In the genomic region with DNA sequence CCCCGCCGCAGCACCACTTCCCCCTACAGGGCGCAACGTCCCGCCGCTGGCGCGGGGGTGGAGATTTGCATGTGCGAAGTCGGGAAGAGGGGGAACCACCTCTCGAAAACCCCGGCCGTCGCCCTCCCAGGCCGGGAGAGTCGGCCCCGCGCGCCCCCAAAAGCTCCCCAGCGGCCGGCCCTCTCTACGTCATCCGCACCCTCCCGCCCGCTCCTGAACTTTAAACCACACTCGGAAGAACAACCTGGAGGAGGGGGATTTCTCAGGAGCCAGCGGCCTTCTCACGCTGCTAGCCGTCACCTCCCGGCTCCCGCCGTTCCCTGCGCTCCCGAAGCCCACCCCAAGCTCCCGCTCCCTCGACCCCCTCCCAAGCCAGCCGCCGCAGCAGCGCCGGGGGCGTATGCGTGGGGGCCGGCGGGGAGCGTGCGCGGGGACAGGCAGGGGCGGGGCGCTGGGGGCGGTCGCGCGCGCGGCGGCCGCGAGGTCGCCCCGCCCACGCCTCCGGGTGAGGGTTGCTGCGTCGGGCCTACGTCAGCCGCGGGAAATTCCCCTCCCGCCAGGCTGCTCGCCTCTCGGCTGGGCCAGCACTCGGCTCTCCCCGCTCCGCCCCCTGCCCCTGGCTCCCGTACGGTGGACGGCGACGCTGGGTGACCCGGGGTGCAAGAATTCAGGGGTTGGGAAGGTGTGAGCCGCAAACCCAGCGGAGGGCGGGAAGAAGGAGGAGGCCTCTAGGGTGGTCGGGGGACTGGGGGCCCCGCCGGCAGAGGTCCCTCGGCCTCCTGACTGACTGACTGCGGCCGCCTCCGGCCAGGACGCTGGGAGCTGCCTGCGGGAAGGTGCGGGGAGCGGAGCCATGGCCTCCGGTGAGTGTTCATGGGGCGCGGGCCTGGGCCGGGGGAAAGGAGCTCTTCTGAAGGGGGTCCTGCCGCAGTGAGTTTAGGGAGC, we compare ENCODE assay signal across 8 cellular contexts. TPM values are rescaled to one million over a fixed set of nuclear protein-coding genes. Genes with fewer than 3 reads are reported as not detected.
DNase-seq lines count a peak whose midpoint lies in the region; TF ChIP-seq lines count a peak whose summit lies in the region.

A gene (plus strand): TSS at position 587 of the 945 bp plus-strand sequence. CDS start 267 bp downstream, at position 854.

- H3K4me2 ChIP-seq in Loucy (ENCODE audit: low read depth, low read length, poor library complexity, severe bottlenecking): peak within 1 kb of the TSS; percentile 93

- no peak for TF ChIP-seq CTCF in Loucy (conservative IDR thresholded peaks at IDR 0.05; ENCODE audit: low read length)

- H2AFZ ChIP-seq in Loucy (ENCODE audit: low read length) (peak within 1 kb of the TSS; percentile 97), neuron (ENCODE audit: low read depth, low read length) (peak within 1 kb of the TSS; percentile 99)

- peaks cover 32% of the 10 kb centered on the region for H4K20me1 ChIP-seq in Loucy (ENCODE audit: insufficient read depth, low read length, poor library complexity, severe bottlenecking)

- H3K4me3 ChIP-seq in H7 (ENCODE audit: insufficient read depth, low read depth, low read length): peak within 1 kb of the TSS; percentile 88
- peak within 1 kb of the TSS; percentile 81 for H3K4me3 ChIP-seq in Loucy (ENCODE audit: low read length, poor library complexity, severe bottlenecking)
- H3K4me3 ChIP-seq in SJCRH30: peak within 1 kb of the TSS; percentile 98
- H3K4me3 ChIP-seq in neuron (ENCODE audit: low read length): peak within 1 kb of the TSS; percentile 97

- H3K9ac ChIP-seq in Loucy (ENCODE audit: low read depth, low read length, poor library complexity, severe bottlenecking): peak within 1 kb of the TSS; percentile 92

- peak within 1 kb of the TSS; percentile 75 for H3K27ac ChIP-seq in SJCRH30

- H3K9me3 ChIP-seq in Loucy (ENCODE audit: insufficient read depth, low read depth, low read length): no peaks in the 10 kb centered on the region
- no peaks in the 10 kb centered on the region for H3K9me3 ChIP-seq in SJCRH30 (replicated peaks)
- H3K9me3 ChIP-seq in neuron (ENCODE audit: low read length): no peaks in the 10 kb centered on the region

- H3K79me2 ChIP-seq in Loucy (ENCODE audit: insufficient read depth, low read length): peaks cover 58% of the 10 kb centered on the region

- H3K36me3 ChIP-seq in H7 (replicated peaks; ENCODE audit: control insufficient read depth, insufficient read depth, low read length) (no peaks in the 10 kb centered on the region), Loucy (ENCODE audit: insufficient read depth, low read length) (no peaks in the 10 kb centered on the region), SJCRH30 (no peaks in the 10 kb centered on the region), neuron (ENCODE audit: insufficient read depth, low read length) (no peaks in the 10 kb centered on the region)

- peaks cover 2% of the 10 kb centered on the region; the same call in 1 of the 2 replicates for H3K27me3 ChIP-seq in H7 (ENCODE audit: control insufficient read depth, insufficient read depth, low read length)
- H3K27me3 ChIP-seq in Loucy (ENCODE audit: insufficient read depth, low read length, poor library complexity, severe bottlenecking): no peaks in the 10 kb centered on the region
- no peaks in the 10 kb centered on the region for H3K27me3 ChIP-seq in SJCRH30
- no peaks in the 10 kb centered on the region for H3K27me3 ChIP-seq in neuron (ENCODE audit: insufficient read depth, low read length)

- H3K4me1 ChIP-seq in Loucy (ENCODE audit: insufficient read depth, low read length, poor library complexity, severe bottlenecking) (peaks cover 22% of the 10 kb centered on the region), SJCRH30 (no peaks in the 10 kb centered on the region), neuron (ENCODE audit: insufficient read depth, low read length) (peaks cover 25% of the 10 kb centered on the region)

- peak; percentile 78 for DNase-seq in GF-D8 (lab: John Stamatoyannopoulos, UW)
- peak; percentile 96 for DNase-seq in H7
- DNase-seq in SJCRH30: peak; percentile 94 to 95
- DNase-seq in activated gamma-delta T cell treated with anti-CD3 and anti-CD28 coated beads, Interleukin-2, amount 50 U/mL, for 16 hours (ENCODE audit: low read depth): peak; percentile 80
- peak; percentile 71 for DNase-seq in foreskin melanocyte
- peak; percentile 77 for DNase-seq in stromal cell of bone marrow (ENCODE audit: low read depth)

- no peaks in the 10 kb centered on the region for H3K9me2 ChIP-seq in Loucy (replicated peaks; ENCODE audit: low read depth, low read length)

- no peaks in the 10 kb centered on the region for H3F3A ChIP-seq in Loucy (ENCODE audit: low read depth)

RNA-seq across cellular contexts. Expression of the gene that starts here (rescaled TPM):
- total RNA-seq in H7 (2014; rRNA removed; shearing (Covaris generic)): 3.5 and 4.5 TPM in 2 replicates
- 12.4 and 16.1 TPM in 2 replicates for total RNA-seq in SJCRH30 (2014; rRNA removed; shearing (Covaris generic))

Comparison
In these comparisons a context has a peak if more than half of its experiments do, and no peak if none do; other contexts are left out.
1. Peak in every context shown above with its lines: DNase-seq, H3K4me3 ChIP-seq and H3K27ac ChIP-seq.